Comparison of ENCODE assay signal across 9 cellular contexts in the genomic region with DNA sequence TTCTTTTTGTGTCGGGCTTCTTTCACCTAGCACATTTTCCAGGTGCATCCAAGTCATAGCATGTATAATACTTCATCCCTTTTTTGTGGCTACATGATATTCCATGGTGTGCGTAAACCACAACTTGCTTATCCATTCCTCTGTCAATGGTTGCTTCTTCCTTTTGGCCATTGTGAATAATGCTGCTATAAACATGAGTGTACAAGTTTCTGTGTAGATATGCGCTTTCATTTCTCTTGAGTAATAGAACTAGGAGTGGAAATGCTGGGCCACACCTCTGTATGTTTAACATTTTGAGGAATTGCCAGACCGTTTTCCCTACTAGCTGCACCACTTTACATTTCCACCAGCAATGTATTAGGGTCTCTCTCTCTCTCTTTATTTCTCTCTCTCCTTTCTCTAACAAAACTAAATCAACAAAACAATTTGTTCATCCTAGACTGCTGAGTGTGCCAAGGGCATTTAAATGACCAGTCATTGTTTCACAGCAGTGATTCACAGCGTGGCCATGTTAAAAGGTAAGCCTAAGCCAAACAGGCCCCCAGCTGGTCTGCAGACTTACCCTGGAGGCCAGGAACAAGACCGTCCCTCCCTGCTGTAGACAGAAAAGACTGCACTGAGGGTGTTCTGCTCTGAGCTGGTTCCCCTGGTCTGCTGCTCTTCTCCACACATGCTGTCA. TPM values are rescaled to one million over a fixed set of nuclear protein-coding genes. Genes with fewer than 3 reads are reported as not detected.
DNase-seq lines count a peak whose midpoint lies in the region; ATAC-seq and TF ChIP-seq lines count a peak whose summit lies in the region.
"Had no signal": no experiment of that assay in that cellular context is flagged by ENCODE, and none has a peak within 500 bp of the region (broad histone marks: within the 10 kb centered on the region; RNA-seq: fewer than 3 reads in every experiment).

No MANE protein-coding gene starts in this region.

- ATAC-seq in HCT116, result no peak
- ATAC-seq in RWPE2 (ENCODE audit: low read depth), result peak; percentile 65
- ATAC-seq in stimulated activated effector memory CD8-positive, alpha-beta T cell treated with anti-CD3 and anti-CD28 coated beads, Interleukin-12 subunit alpha, Interleukin-12 subunit beta, amount 100 ng/mL, for 72 hours, result peak; percentile 25
- no peak for ATAC-seq in GM19395 (IDR thresholded peaks at IDR 0.05; ENCODE audit: unreplicated experiment)
- ATAC-seq in HG02981 (IDR thresholded peaks at IDR 0.05; ENCODE audit: unreplicated experiment), result no peak
- ATAC-seq in HG03469 (IDR thresholded peaks at IDR 0.05; ENCODE audit: unreplicated experiment), result no peak

- no peak for TF ChIP-seq RAD21 in HCT116 (IDR thresholded peaks at IDR 0.05; ENCODE audit: low read depth)

- RAD21 ChIA-PET in HCT116 (lab: Charles Lee; ENCODE audit: low non-redundant PET in 1 of 2, low total read pairs in 2 of 2, uncharacterized antibody in 2 of 2, unreplicated experiment in 2 of 2), result no interaction called here

- H3K36me3 ChIP-seq in HCT116 (ENCODE audit: control insufficient read depth in 1 of 2, insufficient read depth in 2 of 2, low read length in 2 of 2), result no peaks in the 10 kb centered on the region
- no peaks in the 10 kb centered on the region for H3K36me3 ChIP-seq in RWPE2 (ENCODE audit: low read depth)

- no TSS peak for BruUV-seq in HCT116 (replicated peaks; lab: Mats Ljungman, UMichigan)

- DNase-seq in HCT116 (ENCODE audit: low read depth, low spot score), result no peak
- peak; percentile 76 for DNase-seq in RWPE2 (ENCODE audit: low spot score)
- DNase-seq in fibroblast of villous mesenchyme (ENCODE audit: low read depth), result peak; percentile 69
- DNase-seq in stimulated activated effector memory CD8-positive, alpha-beta T cell treated with anti-CD3 and anti-CD28 coated beads, Interleukin-12 subunit alpha, Interleukin-12 subunit beta, amount 100 ng/mL, for 72 hours (ENCODE audit: low spot score in 2 of 2), result no peak
- DNase-seq in activated T-helper 1 cell treated with anti-CD3 and anti-CD28 coated beads, Interleukin-12 subunit alpha, Interleukin-12 subunit beta, Interleukin-2, Interleukin-4 antibody, amounts not matched to agents 30 ng/mL and 10 ng/mL and 1 ng/mL, durations not matched to agents 14 hours and 24 hours and 36 hours (ENCODE audit: low spot score), result no peak
- DNase-seq: effector memory CD4-positive, alpha-beta T cell had no signal

- H3K4me2 ChIP-seq in HCT116 (ENCODE audit: low read length), result peak overlapping the region; percentile 11; the same call in 1 of the 2 replicates

- H4K20me1 ChIP-seq in HCT116 (ENCODE audit: insufficient read depth), result no peaks in the 10 kb centered on the region

- TF ChIP-seq CTCF in HCT116 (IDR thresholded peaks at IDR 0.05 in 2 of 3, conservative IDR thresholded peaks at IDR 0.05 in 1 of 3; ENCODE audit: borderline replicate concordance in 1 of 3, insufficient read depth in 1 of 3, low read depth in 2 of 3, low read length in 2 of 3) (no peak), RWPE2 (IDR thresholded peaks at IDR 0.05; ENCODE audit: poor library complexity, severe bottlenecking) (no peak), fibroblast of villous mesenchyme (IDR thresholded peaks at IDR 0.05; ENCODE audit: insufficient read depth, low read depth, low read length) (no peak)

- H3K27ac ChIP-seq in HCT116 (ENCODE audit: low read depth, low read length) (no peak overlapping the region), RWPE2 (ENCODE audit: poor library complexity, severe bottlenecking) (peak overlapping the region; percentile 93)

- H3K27me3 ChIP-seq in HCT116 (ENCODE audit: insufficient read depth, low read length) (no peaks in the 10 kb centered on the region), RWPE2 (ENCODE audit: insufficient read depth, poor library complexity, severe bottlenecking) (no peaks in the 10 kb centered on the region)

- H3K9me3 Mint-ChIP-seq in stimulated activated effector memory CD8-positive, alpha-beta T cell treated with anti-CD3 and anti-CD28 coated beads, Interleukin-12 subunit alpha, Interleukin-12 subunit beta, amount 100 ng/mL, for 72 hours, result no peaks in the 10 kb centered on the region
- H3K9me3 Mint-ChIP-seq in activated T-helper 1 cell treated with anti-CD3 and anti-CD28 coated beads, Interleukin-12 subunit alpha, Interleukin-12 subunit beta, Interleukin-2, Interleukin-4 antibody, amounts not matched to agents 30 ng/mL and 10 ng/mL and 1 ng/mL, durations not matched to agents 14 hours and 24 hours and 36 hours, result no peaks in the 10 kb centered on the region

- peaks cover 56% of the 10 kb centered on the region for H3K4me1 Mint-ChIP-seq in stimulated activated effector memory CD8-positive, alpha-beta T cell treated with anti-CD3 and anti-CD28 coated beads, Interleukin-12 subunit alpha, Interleukin-12 subunit beta, amount 100 ng/mL, for 72 hours
- peaks cover 51% of the 10 kb centered on the region for H3K4me1 Mint-ChIP-seq in activated T-helper 1 cell treated with anti-CD3 and anti-CD28 coated beads, Interleukin-12 subunit alpha, Interleukin-12 subunit beta, Interleukin-2, Interleukin-4 antibody, amounts not matched to agents 30 ng/mL and 10 ng/mL and 1 ng/mL, durations not matched to agents 14 hours and 24 hours and 36 hours (ENCODE audit: low read depth)

- CTCF ChIA-PET in HCT116 (lab: Charles Lee), result no interaction called here

- no peaks in the 10 kb centered on the region for H3K9me3 ChIP-seq in HCT116 (ENCODE audit: control insufficient read depth in 1 of 2, insufficient read depth in 1 of 2, low read depth in 1 of 2, low read length in 2 of 2)
- H3K9me3 ChIP-seq in RWPE2 (ENCODE audit: severe bottlenecking), result no peaks in the 10 kb centered on the region

- POLR2A ChIA-PET in HCT116 (lab: Charles Lee), result no interaction called here

- no peak overlapping the region for H3K9ac ChIP-seq in HCT116 (ENCODE audit: low read length)

- H3K4me1 ChIP-seq in HCT116 (ENCODE audit: control insufficient read depth in 1 of 2, insufficient read depth in 2 of 2, low read length in 2 of 2) (peaks cover 15 to 48% of the 10 kb centered on the region in 2 experiments), RWPE2 (ENCODE audit: insufficient read depth, poor library complexity, severe bottlenecking) (peaks cover 64% of the 10 kb centered on the region)

- H2AFZ ChIP-seq in HCT116 (ENCODE audit: low read depth, low read length, poor library complexity, severe bottlenecking), result no peak overlapping the region

- peak overlapping the region; percentile 19 for H3K27ac Mint-ChIP-seq in stimulated activated effector memory CD8-positive, alpha-beta T cell treated with anti-CD3 and anti-CD28 coated beads, Interleukin-12 subunit alpha, Interleukin-12 subunit beta, amount 100 ng/mL, for 72 hours
- H3K27ac Mint-ChIP-seq in activated T-helper 1 cell treated with anti-CD3 and anti-CD28 coated beads, Interleukin-12 subunit alpha, Interleukin-12 subunit beta, Interleukin-2, Interleukin-4 antibody, amounts not matched to agents 30 ng/mL and 10 ng/mL and 1 ng/mL, durations not matched to agents 14 hours and 24 hours and 36 hours, result no peak overlapping the region

- H3K9me2 ChIP-seq in HCT116 (ENCODE audit: insufficient read depth), result no peaks in the 10 kb centered on the region

- TF ChIP-seq POLR2A in HCT116 (IDR thresholded peaks at IDR 0.05; ENCODE audit: borderline replicate concordance, extremely low read depth, insufficient read depth, insufficient read length), result no peak

- H3K36me3 Mint-ChIP-seq in stimulated activated effector memory CD8-positive, alpha-beta T cell treated with anti-CD3 and anti-CD28 coated beads, Interleukin-12 subunit alpha, Interleukin-12 subunit beta, amount 100 ng/mL, for 72 hours, result no peaks in the 10 kb centered on the region
- H3K36me3 Mint-ChIP-seq in activated T-helper 1 cell treated with anti-CD3 and anti-CD28 coated beads, Interleukin-12 subunit alpha, Interleukin-12 subunit beta, Interleukin-2, Interleukin-4 antibody, amounts not matched to agents 30 ng/mL and 10 ng/mL and 1 ng/mL, durations not matched to agents 14 hours and 24 hours and 36 hours (ENCODE audit: low read depth), result peaks cover 5% of the 10 kb centered on the region

- no peak overlapping the region for H3K4me3 Mint-ChIP-seq in stimulated activated effector memory CD8-positive, alpha-beta T cell treated with anti-CD3 and anti-CD28 coated beads, Interleukin-12 subunit alpha, Interleukin-12 subunit beta, amount 100 ng/mL, for 72 hours
- no peak overlapping the region for H3K4me3 Mint-ChIP-seq in activated T-helper 1 cell treated with anti-CD3 and anti-CD28 coated beads, Interleukin-12 subunit alpha, Interleukin-12 subunit beta, Interleukin-2, Interleukin-4 antibody, amounts not matched to agents 30 ng/mL and 10 ng/mL and 1 ng/mL, durations not matched to agents 14 hours and 24 hours and 36 hours

- no peak overlapping the region for H3K4me3 ChIP-seq in HCT116 (replicated peaks in 1 of 2; ENCODE audit: low read depth in 1 of 2, low read length in 2 of 2)
- no peak overlapping the region for H3K4me3 ChIP-seq in RWPE2 (ENCODE audit: severe bottlenecking)
- no peak overlapping the region for H3K4me3 ChIP-seq in fibroblast of villous mesenchyme (ENCODE audit: low read depth, low read length)

- H3K27me3 Mint-ChIP-seq in activated T-helper 1 cell treated with anti-CD3 and anti-CD28 coated beads, Interleukin-12 subunit alpha, Interleukin-12 subunit beta, Interleukin-2, Interleukin-4 antibody, amounts not matched to agents 30 ng/mL and 10 ng/mL and 1 ng/mL, durations not matched to agents 14 hours and 24 hours and 36 hours (ENCODE audit: insufficient read depth), result no peaks in the 10 kb centered on the region

- no peaks in the 10 kb centered on the region for H3K79me2 ChIP-seq in HCT116 (ENCODE audit: insufficient read depth, low read length)

- intact Hi-C loops in HCT116 (cut with micrococcal nuclease), result no loop called here
- intact Hi-C loops in activated T-helper 1 cell treated with anti-CD3 and anti-CD28 coated beads, Interleukin-12 subunit alpha, Interleukin-12 subunit beta, Interleukin-2, Interleukin-4 antibody, amounts not matched to agents 30 ng/mL and 10 ng/mL and 1 ng/mL, durations not matched to agents 14 hours and 24 hours and 36 hours (cut with micrococcal nuclease), result no loop called here

TF ChIP-seq in HCT116, 20 proteins besides CTCF, POLR2A, EP300 and RAD21 (continues in another document):
- no peak for TF ChIP-seq YY1 (IDR thresholded peaks at IDR 0.05; ENCODE audit: extremely low read depth, insufficient replicate concordance, low read depth, low read length)
- TF ChIP-seq SP1 (IDR thresholded peaks at IDR 0.05; ENCODE audit: low read depth), result no peak; the same call in 1 of the 2 replicates

RNA-seq across cellular contexts. Expression of a gene that starts 53.2 kb away (rescaled TPM):
- total RNA-seq in HCT116 (2021; ENCODE audit: unreplicated experiment), result 6.6 TPM
- polyA plus RNA-seq in HCT116 (2012), result 2.4 and 2.6 TPM in 2 replicates
- total RNA-seq in fibroblast of villous mesenchyme, result 56.7 and 88.9 TPM in 2 replicates
- 144 and 145 TPM in 2 replicates for total RNA-seq in activated T-helper 1 cell treated with anti-CD3 and anti-CD28 coated beads, Interleukin-12 subunit alpha, Interleukin-12 subunit beta, Interleukin-2, Interleukin-4 antibody, amounts not matched to agents 30 ng/mL and 10 ng/mL and 1 ng/mL, durations not matched to agents 14 hours and 24 hours and 36 hours

Comparison
In these comparisons a context has a peak if more than half of its experiments do, and no peak if none do; other contexts are left out.
1. ATAC-seq: peak in RWPE2 (single experiment) and stimulated activated effector memory CD8-positive, alpha-beta T cell treated with anti-CD3 and anti-CD28 coated beads, Interleukin-12 subunit alpha, Interleukin-12 subunit beta, amount 100 ng/mL, for 72 hours (single experiment); none in HCT116 (single experiment), GM19395 (single experiment), HG02981 (single experiment) and HG03469 (single experiment).
2. DNase-seq: peak in RWPE2 (single experiment) and fibroblast of villous mesenchyme (single experiment); none in HCT116 (single experiment), stimulated activated effector memory CD8-positive, alpha-beta T cell treated with anti-CD3 and anti-CD28 coated beads, Interleukin-12 subunit alpha, Interleukin-12 subunit beta, amount 100 ng/mL, for 72 hours (0 of 2) and activated T-helper 1 cell treated with anti-CD3 and anti-CD28 coated beads, Interleukin-12 subunit alpha, Interleukin-12 subunit beta, Interleukin-2, Interleukin-4 antibody, amounts not matched to agents 30 ng/mL and 10 ng/mL and 1 ng/mL, durations not matched to agents 14 hours and 24 hours and 36 hours (single experiment).